9 cellular contexts compared by ENCODE assay signal in the genomic region with DNA sequence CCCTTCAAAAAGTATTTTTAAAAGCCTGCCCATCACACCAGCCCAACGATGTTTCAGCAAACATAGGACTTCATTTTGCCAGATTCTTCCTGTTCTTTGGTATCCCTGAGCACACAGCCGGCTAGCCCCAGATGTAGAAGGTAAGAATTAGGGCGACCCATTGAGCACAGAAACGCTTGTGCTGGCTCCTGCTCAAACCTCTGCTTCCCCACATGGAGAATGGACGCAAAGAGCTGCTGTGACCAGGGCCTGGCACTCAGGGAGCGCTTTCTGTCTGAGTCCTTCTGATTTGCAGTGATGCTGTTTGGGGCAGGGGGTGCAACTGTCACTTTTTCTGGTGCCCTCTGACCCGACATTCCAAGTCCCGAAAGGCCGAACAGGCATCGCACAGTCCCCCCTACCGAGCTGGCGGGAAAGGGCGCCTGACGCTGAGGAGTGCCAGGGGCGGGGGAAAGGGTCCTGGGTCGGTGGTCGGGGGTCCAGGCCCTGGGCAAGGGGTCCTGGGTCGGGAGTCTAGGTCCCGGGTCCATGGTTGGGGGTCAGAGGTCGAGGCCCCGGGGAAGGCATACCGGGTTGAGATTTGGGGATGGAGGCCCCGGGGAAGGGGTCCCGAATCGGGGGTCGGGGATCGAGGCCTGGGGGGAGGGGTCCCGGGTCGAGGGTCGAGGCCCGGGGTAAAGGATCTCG. TPM values are rescaled to one million over a fixed set of nuclear protein-coding genes. Genes with fewer than 3 reads are reported as not detected.
DNase-seq lines count a peak whose midpoint lies in the region; ATAC-seq and TF ChIP-seq lines count a peak whose summit lies in the region.
"Had no signal": no experiment of that assay in that cellular context is flagged by ENCODE, and none has a peak within 500 bp of the region (broad histone marks: within the 10 kb centered on the region; RNA-seq: fewer than 3 reads in every experiment).

No MANE protein-coding gene starts in this region.

- peak overlapping the region; percentile 73; the same call in 1 of the 2 replicates for H3K27ac ChIP-seq in ACC112 (ENCODE audit: low read depth, low read length)
- peak overlapping the region; percentile 85 for H3K27ac ChIP-seq in naive thymus-derived CD4-positive, alpha-beta T cell (ENCODE audit: low read depth, low read length)

- H3K27me3 ChIP-seq in ACC112 (ENCODE audit: insufficient read depth, low read length) (no peaks in the 10 kb centered on the region), Loucy (ENCODE audit: insufficient read depth, low read length, poor library complexity, severe bottlenecking) (no peaks in the 10 kb centered on the region)
- H3K27me3 ChIP-seq in naive thymus-derived CD4-positive, alpha-beta T cell (ENCODE audit: control insufficient read depth in 2 of 2, insufficient read depth in 2 of 2, low read length in 2 of 2) = no peaks in the 10 kb centered on the region

- peak overlapping the region; percentile 93 for H3K9ac ChIP-seq in Loucy (ENCODE audit: low read depth, low read length, poor library complexity, severe bottlenecking)

- DNase-seq in ecto neural progenitor cell (ENCODE audit: low spot score) = peak; percentile 50
- DNase-seq in naive thymus-derived CD4-positive, alpha-beta T cell = no peak
- DNase-seq in NCI-H1105 (lab: John Stamatoyannopoulos, UW) = no peak
- DNase-seq: effector CD4-positive, alpha-beta T cell had no signal

- peaks cover 7% of the 10 kb centered on the region for H4K20me1 ChIP-seq in Loucy (ENCODE audit: insufficient read depth, low read length, poor library complexity, severe bottlenecking)

- POLR2A ChIA-PET in naive thymus-derived CD4-positive, alpha-beta T cell (lab: Charles Lee) = interaction anchor here (0.7 to 2.7 kb wide), 2 partner anchors 44 to 1700 kb away, joined by 3 to 13 read pairs; a partner anchor contains a TSS

- no peak for TF ChIP-seq CTCF in Loucy (conservative IDR thresholded peaks at IDR 0.05; ENCODE audit: low read length)

- no peak for ATAC-seq in naive thymus-derived CD4-positive, alpha-beta T cell
- ATAC-seq in GM19467 (IDR thresholded peaks at IDR 0.05; ENCODE audit: unreplicated experiment) (no peak), HG02973 (IDR thresholded peaks at IDR 0.05; ENCODE audit: unreplicated experiment) (no peak), GM19035 (IDR thresholded peaks at IDR 0.05; ENCODE audit: unreplicated experiment) (no peak)

- H3K4me3 Mint-ChIP-seq in naive thymus-derived CD4-positive, alpha-beta T cell = peak overlapping the region; percentile 75 to 93 (median 81)

- H3K4me1 Mint-ChIP-seq in naive thymus-derived CD4-positive, alpha-beta T cell = peaks cover 17 to 44% (median 36%) of the 10 kb centered on the region in 7 donors

- no peaks in the 10 kb centered on the region for H3F3A ChIP-seq in Loucy (ENCODE audit: low read depth)

- H3K9me3 Mint-ChIP-seq in naive thymus-derived CD4-positive, alpha-beta T cell = no peaks in the 10 kb centered on the region

- H3K79me2 ChIP-seq in ACC112 (ENCODE audit: control insufficient read depth, insufficient read depth, low read length, unreplicated experiment) = peaks cover 68% of the 10 kb centered on the region
- H3K79me2 ChIP-seq in Loucy (ENCODE audit: insufficient read depth, low read length) = peaks cover 38% of the 10 kb centered on the region

- peaks cover 5 to 17% (median 8%) of the 10 kb centered on the region in 5 donors for H3K36me3 Mint-ChIP-seq in naive thymus-derived CD4-positive, alpha-beta T cell

- no peaks in the 10 kb centered on the region for H3K27me3 Mint-ChIP-seq in naive thymus-derived CD4-positive, alpha-beta T cell

- peak overlapping the region; percentile 67 to 89 (median 85) for H3K27ac Mint-ChIP-seq in naive thymus-derived CD4-positive, alpha-beta T cell

- H3K4me3 ChIP-seq in ACC112 (ENCODE audit: low read depth, low read length) (peak overlapping the region; percentile 98), Loucy (ENCODE audit: low read length, poor library complexity, severe bottlenecking) (peak overlapping the region; percentile 93)
- H3K4me3 ChIP-seq in naive thymus-derived CD4-positive, alpha-beta T cell (ENCODE audit: low read length) = peak overlapping the region; percentile 88

- intact Hi-C loops in naive thymus-derived CD4-positive, alpha-beta T cell (cut with micrococcal nuclease) = loop anchor here (1.0 to 5.0 kb wide), 6 partner anchors 30 to 409 kb away; a partner anchor contains a TSS

- peak overlapping the region; percentile 69 for H3K4me2 ChIP-seq in Loucy (ENCODE audit: low read depth, low read length, poor library complexity, severe bottlenecking)

- H3K9me3 ChIP-seq in Loucy (ENCODE audit: insufficient read depth, low read depth, low read length) = no peaks in the 10 kb centered on the region
- H3K9me3 ChIP-seq in naive thymus-derived CD4-positive, alpha-beta T cell (ENCODE audit: control insufficient read depth in 2 of 3, low read length in 3 of 3) = no peaks in the 10 kb centered on the region

- H2AFZ ChIP-seq in ACC112 (ENCODE audit: low read length, unreplicated experiment) (no peak overlapping the region), Loucy (ENCODE audit: low read length) (no peak overlapping the region)

- H3K36me3 ChIP-seq in ACC112 (ENCODE audit: insufficient read depth, low read length) (peaks cover 6% of the 10 kb centered on the region; the same call in 1 of the 2 replicates), Loucy (ENCODE audit: insufficient read depth, low read length) (no peaks in the 10 kb centered on the region)
- H3K36me3 ChIP-seq in naive thymus-derived CD4-positive, alpha-beta T cell (ENCODE audit: control insufficient read depth in 2 of 3, insufficient read depth in 3 of 3, low read length in 3 of 3) = peaks cover 0 to 10% (median 0%) of the 10 kb centered on the region in 3 experiments

- CTCF ChIA-PET in naive thymus-derived CD4-positive, alpha-beta T cell (lab: Charles Lee) = no interaction called here

- peaks cover 6% of the 10 kb centered on the region for H3K4me1 ChIP-seq in ACC112 (ENCODE audit: control insufficient read depth, insufficient read depth, low read length, unreplicated experiment)
- peaks cover 4% of the 10 kb centered on the region for H3K4me1 ChIP-seq in Loucy (ENCODE audit: insufficient read depth, low read length, poor library complexity, severe bottlenecking)
- H3K4me1 ChIP-seq in naive thymus-derived CD4-positive, alpha-beta T cell (ENCODE audit: control insufficient read depth in 2 of 2, insufficient read depth in 2 of 2, low read length in 2 of 2) = peaks cover 6 to 16% of the 10 kb centered on the region in 2 donors

- no peaks in the 10 kb centered on the region for H3K9me2 ChIP-seq in Loucy (replicated peaks; ENCODE audit: low read depth, low read length)

RNA-seq across cellular contexts. Expression of a gene that starts 0.9 kb away (rescaled TPM):
- total RNA-seq in naive thymus-derived CD4-positive, alpha-beta T cell = 10 to 100 TPM; 64.4 to 99.0 (median 65.9) TPM
- polyA plus RNA-seq in naive thymus-derived CD4-positive, alpha-beta T cell = 10 to 100 TPM; 54.7 to 61.6 TPM

RNA-seq across cellular contexts. Expression of a gene that starts 1.1 kb away (rescaled TPM):
- 10 to 100 TPM in 2 of 5 experiments, 1 to 10 TPM in 3; 6.4 to 17.0 (median 7.9) TPM for total RNA-seq in naive thymus-derived CD4-positive, alpha-beta T cell
- 1 to 10 TPM; 2.4 to 2.6 TPM for polyA plus RNA-seq in naive thymus-derived CD4-positive, alpha-beta T cell

RNA-seq across cellular contexts. Expression of a gene that starts 29.9 kb away (rescaled TPM):
- 100 to 1,000 TPM in 3 of 5 experiments, 10 to 100 TPM in 2; 91.5 to 150 (median 102) TPM for total RNA-seq in naive thymus-derived CD4-positive, alpha-beta T cell
- polyA plus RNA-seq in naive thymus-derived CD4-positive, alpha-beta T cell = 10 to 100 TPM; 32.8 to 68.4 TPM

RNA-seq across cellular contexts. Expression of a gene that starts 43.1 kb away (rescaled TPM):
- total RNA-seq in naive thymus-derived CD4-positive, alpha-beta T cell = not detected
- polyA plus RNA-seq in naive thymus-derived CD4-positive, alpha-beta T cell = not detected

RNA-seq across cellular contexts. Expression of a gene that starts 44.9 kb away (rescaled TPM):
- 10 to 100 TPM in 3 of 5 experiments, 1 to 10 TPM in 2; 8.4 to 32.2 (median 12.0) TPM for total RNA-seq in naive thymus-derived CD4-positive, alpha-beta T cell
- 10 to 100 TPM in 1 of 2 donors, 1 to 10 TPM in 1; 7.0 to 12.4 TPM for polyA plus RNA-seq in naive thymus-derived CD4-positive, alpha-beta T cell
